In the genomic region with DNA sequence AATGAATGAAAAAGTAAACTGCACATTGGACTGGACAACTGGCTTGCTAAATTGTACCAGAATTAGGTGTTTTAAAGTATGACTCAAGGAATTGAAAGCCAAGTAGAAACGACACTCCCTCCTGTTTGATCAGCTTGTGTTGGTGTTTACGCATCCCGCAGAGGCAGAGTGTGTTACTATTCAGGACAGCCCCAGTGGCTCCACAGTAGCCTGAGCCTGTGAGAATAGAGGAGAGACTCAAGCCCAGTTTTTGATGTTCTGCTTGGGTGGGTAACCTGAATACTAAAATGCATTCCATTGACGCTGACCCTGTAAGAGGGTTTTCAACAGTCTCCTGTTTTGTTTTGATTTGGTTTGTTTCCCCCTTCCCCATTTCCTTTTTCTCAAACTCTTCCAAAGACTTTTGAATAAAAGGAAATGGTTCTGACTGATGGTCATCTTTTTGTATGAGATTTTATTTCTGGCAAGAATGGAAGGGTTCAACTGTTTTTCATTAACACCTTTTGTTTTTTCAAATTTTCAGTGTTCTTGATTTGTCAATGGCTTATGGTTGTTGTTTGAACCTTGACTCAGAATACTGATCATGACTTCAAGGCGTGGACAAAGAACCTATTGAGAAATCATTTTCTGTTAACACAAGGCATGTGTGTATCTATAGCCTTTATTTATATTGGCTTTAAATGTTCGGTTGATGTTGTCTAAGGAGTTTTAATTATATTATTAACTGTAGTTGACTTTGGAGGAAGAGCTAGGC, we compare ENCODE assay signal across 19 cellular contexts. TPM values are rescaled to one million over a fixed set of nuclear protein-coding genes. Genes with fewer than 3 reads are reported as not detected.
DNase-seq lines count a peak whose midpoint lies in the region; ATAC-seq and TF ChIP-seq lines count a peak whose summit lies in the region.
"Had no signal": no experiment of that assay in that cellular context is flagged by ENCODE, and none has a peak within 500 bp of the region (broad histone marks: within the 10 kb centered on the region; RNA-seq: fewer than 3 reads in every experiment).

No MANE protein-coding gene starts in this region.

- no peaks in the 10 kb centered on the region for H3K36me3 ChIP-seq in HUES48 (ENCODE audit: control insufficient read depth, insufficient read depth, low read length)
- H3K36me3 ChIP-seq: stomach had no signal

- H3K36me3 Mint-ChIP-seq in activated naive CD8-positive, alpha-beta T cell treated with anti-CD3 and anti-CD28 coated beads for 36 hours, result no peaks in the 10 kb centered on the region

- H3K27ac Mint-ChIP-seq in activated naive CD8-positive, alpha-beta T cell treated with anti-CD3 and anti-CD28 coated beads for 36 hours, result no peak overlapping the region
- H3K27ac Mint-ChIP-seq: activated CD4-positive, alpha-beta T cell treated with anti-CD3 and anti-CD28 coated beads, Interleukin-2, amount 10 ng/mL, durations not matched to agents 24 days and 14 days; activated T-helper 1 cell treated with anti-CD3 and anti-CD28 coated beads, Interleukin-12 subunit alpha, Interleukin-12 subunit beta, Interleukin-2, Interleukin-4 antibody, amounts not matched to agents 30 ng/mL and 10 ng/mL and 1 ng/mL, durations not matched to agents 14 hours and 24 hours and 36 hours; naive thymus-derived CD8-positive, alpha-beta T cell; T-helper 17 cell had no signal

- H3K4me1 Mint-ChIP-seq in activated naive CD8-positive, alpha-beta T cell treated with anti-CD3 and anti-CD28 coated beads for 36 hours, result no peaks in the 10 kb centered on the region
- H3K4me1 Mint-ChIP-seq: activated CD4-positive, alpha-beta T cell treated with anti-CD3 and anti-CD28 coated beads, Interleukin-2, amount 10 ng/mL, durations not matched to agents 24 days and 14 days; naive thymus-derived CD8-positive, alpha-beta T cell; T-helper 17 cell had no signal

- H3K9me3 Mint-ChIP-seq in activated naive CD8-positive, alpha-beta T cell treated with anti-CD3 and anti-CD28 coated beads for 36 hours, result peaks cover 4% of the 10 kb centered on the region
- H3K9me3 Mint-ChIP-seq: activated CD4-positive, alpha-beta T cell treated with anti-CD3 and anti-CD28 coated beads, Interleukin-2, amount 10 ng/mL, durations not matched to agents 24 days and 14 days; activated T-helper 1 cell treated with anti-CD3 and anti-CD28 coated beads, Interleukin-12 subunit alpha, Interleukin-12 subunit beta, Interleukin-2, Interleukin-4 antibody, amounts not matched to agents 30 ng/mL and 10 ng/mL and 1 ng/mL, durations not matched to agents 14 hours and 24 hours and 36 hours had no signal

- H3K4me3 Mint-ChIP-seq in activated naive CD8-positive, alpha-beta T cell treated with anti-CD3 and anti-CD28 coated beads for 36 hours, result no peak overlapping the region
- H3K4me3 Mint-ChIP-seq: activated CD4-positive, alpha-beta T cell treated with anti-CD3 and anti-CD28 coated beads, Interleukin-2, amount 10 ng/mL, durations not matched to agents 24 days and 14 days; activated T-helper 1 cell treated with anti-CD3 and anti-CD28 coated beads, Interleukin-12 subunit alpha, Interleukin-12 subunit beta, Interleukin-2, Interleukin-4 antibody, amounts not matched to agents 30 ng/mL and 10 ng/mL and 1 ng/mL, durations not matched to agents 14 hours and 24 hours and 36 hours; naive thymus-derived CD8-positive, alpha-beta T cell; T-helper 17 cell had no signal

- H3K27ac ChIP-seq in HUES48 (ENCODE audit: low read depth, low read length), result peak overlapping the region; percentile 79
- H3K27ac ChIP-seq: C4-2B, stomach had no signal

- no peak for TF ChIP-seq CTCF in epithelial cell of esophagus (IDR thresholded peaks at IDR 0.05; ENCODE audit: insufficient read depth, low read depth, low read length, missing control alignments)

- H3K4me1 ChIP-seq in HUES48 (ENCODE audit: control insufficient read depth, insufficient read depth, low read length), result peaks cover 16% of the 10 kb centered on the region

- DNase-seq in OCI-M1 (lab: John Stamatoyannopoulos, UW) (peak; percentile 12), epithelial cell of esophagus (ENCODE audit: low read depth) (peak; percentile 24), nucleus accumbens (lab: John Stamatoyannopoulos, UW) (peak in 34 of 56 donors; percentile 2 to 88 (median 36)), middle frontal gyrus (ENCODE audit: extremely low spot score, low spot score) (no peak)
- no peak for DNase-seq in activated naive CD8-positive, alpha-beta T cell treated with anti-CD3 and anti-CD28 coated beads for 36 hours
- DNase-seq: activated CD4-positive, alpha-beta T cell treated with anti-CD3 and anti-CD28 coated beads, Interleukin-2, amount 10 ng/mL, durations not matched to agents 24 days and 14 days; GOT3; Kasumi-1; left colon; naive thymus-derived CD8-positive, alpha-beta T cell; NCI-H2171; stomach; T-helper 17 cell had no signal

- H3K27me3 Mint-ChIP-seq in activated naive CD8-positive, alpha-beta T cell treated with anti-CD3 and anti-CD28 coated beads for 36 hours, result peaks cover 3% of the 10 kb centered on the region
- H3K27me3 Mint-ChIP-seq: activated CD4-positive, alpha-beta T cell treated with anti-CD3 and anti-CD28 coated beads, Interleukin-2, amount 10 ng/mL, durations not matched to agents 24 days and 14 days; T-helper 17 cell had no signal

- H3K9me3 ChIP-seq in HUES48 (ENCODE audit: control insufficient read depth, insufficient read depth, low read length), result no peaks in the 10 kb centered on the region
- H3K9me3 ChIP-seq: stomach had no signal

- no peak for ATAC-seq in HG03442 (IDR thresholded peaks at IDR 0.05; ENCODE audit: unreplicated experiment)
- ATAC-seq in GM18909 (IDR thresholded peaks at IDR 0.05; ENCODE audit: poor library complexity, unreplicated experiment), result no peak
- ATAC-seq: left colon; naive thymus-derived CD8-positive, alpha-beta T cell; T-helper 17 cell had no signal

- no peak overlapping the region for H3K9ac ChIP-seq in HUES48 (ENCODE audit: low read depth, low read length)

- H3K4me3 ChIP-seq in HUES48 (ENCODE audit: low read depth, low read length) (no peak overlapping the region), epithelial cell of esophagus (ENCODE audit: low read length) (no peak overlapping the region)
- H3K4me3 ChIP-seq: stomach had no signal

- H3K27me3 ChIP-seq in HUES48 (ENCODE audit: control insufficient read depth, insufficient read depth, low read length), result no peaks in the 10 kb centered on the region
- H3K27me3 ChIP-seq: stomach had no signal

RNA-seq across cellular contexts. Expression of gene ADGRL3, which starts 10.2 kb away (rescaled TPM):
- not detected for total RNA-seq in activated naive CD8-positive, alpha-beta T cell treated with anti-CD3 and anti-CD28 coated beads for 36 hours
- total RNA-seq: activated CD4-positive, alpha-beta T cell treated with anti-CD3 and anti-CD28 coated beads, Interleukin-2, amount 10 ng/mL, durations not matched to agents 24 days and 14 days; activated T-helper 1 cell treated with anti-CD3 and anti-CD28 coated beads, Interleukin-12 subunit alpha, Interleukin-12 subunit beta, Interleukin-2, Interleukin-4 antibody, amounts not matched to agents 30 ng/mL and 10 ng/mL and 1 ng/mL, durations not matched to agents 14 hours and 24 hours and 36 hours; naive thymus-derived CD8-positive, alpha-beta T cell; RPMI7951; T-helper 17 cell had no signal

Comparison
In these comparisons a context has a peak if more than half of its experiments do, and no peak if none do; other contexts are left out.
1. DNase-seq: peak in OCI-M1 (single experiment), epithelial cell of esophagus (single experiment) and nucleus accumbens (34 of 56); none in middle frontal gyrus (single experiment) and activated naive CD8-positive, alpha-beta T cell treated with anti-CD3 and anti-CD28 coated beads for 36 hours (single experiment).